8 cellular contexts compared by ENCODE assay signal in genomic region chr4:41881931-41882621, GRCh38. TPM values are rescaled to one million over a fixed set of nuclear protein-coding genes. Genes with fewer than 3 reads are reported as not detected.
DNase-seq lines count a peak whose midpoint lies in the region; ATAC-seq and TF ChIP-seq lines count a peak whose summit lies in the region.

No MANE protein-coding gene starts in this region.

- H2BK12ac ChIP-seq in trophoblast cell (ENCODE audit: low read length), result no peak overlapping the region

- H2AK5ac ChIP-seq in trophoblast cell (ENCODE audit: low read length), result no peak overlapping the region

- TF ChIP-seq CTCF in esophagus muscularis mucosa (IDR thresholded peaks at IDR 0.05), result no peak

- no peak for TF ChIP-seq EP300 in esophagus muscularis mucosa (IDR thresholded peaks at IDR 0.05)

- intact Hi-C loops in esophagus muscularis mucosa (cut with DNase I), result loop anchor here (5.0 kb wide), 1 partner anchor 600 kb away; no protein-coding TSS in a partner anchor

- H4K8ac ChIP-seq in trophoblast cell (ENCODE audit: low read depth, low read length), result peak overlapping the region; percentile 12

- H3K79me2 ChIP-seq in trophoblast cell (ENCODE audit: control insufficient read depth, insufficient read depth, low read length, poor library complexity), result no peaks in the 10 kb centered on the region

- H3K4me3 ChIP-seq in esophagus muscularis mucosa, result peak overlapping the region; percentile 48 to 59 (median 50)
- H3K4me3 ChIP-seq in trophoblast cell (ENCODE audit: low read depth, low read length), result peak overlapping the region; percentile 20

- H3K14ac ChIP-seq in trophoblast cell (ENCODE audit: low read length), result no peak overlapping the region

- H3K23ac ChIP-seq in trophoblast cell (ENCODE audit: low read length), result no peak overlapping the region

- H3K27me3 ChIP-seq in esophagus muscularis mucosa, result peaks cover 0 to 78% (median 43%) of the 10 kb centered on the region in 4 donors
- peaks cover 54% of the 10 kb centered on the region for H3K27me3 ChIP-seq in trophoblast cell (ENCODE audit: insufficient read depth, low read length)

- no peak for ATAC-seq in GM18909 (IDR thresholded peaks at IDR 0.05; ENCODE audit: poor library complexity, unreplicated experiment)
- ATAC-seq in GM18868 (IDR thresholded peaks at IDR 0.05; ENCODE audit: unreplicated experiment), result no peak

- H3K4me1 ChIP-seq in esophagus muscularis mucosa, result peaks cover 17 to 50% (median 30%) of the 10 kb centered on the region in 4 donors
- peaks cover 4 to 7% of the 10 kb centered on the region in 2 experiments for H3K4me1 ChIP-seq in trophoblast cell (ENCODE audit: control insufficient read depth in 1 of 2, insufficient read depth in 2 of 2, low read length in 2 of 2)

- WGBS in esophagus muscularis mucosa, result 7% methylated on average over 12 of the region's 53 CpGs
- no CpG with 5 or more reads among the region's 53 CpGs for WGBS in trophoblast cell (ENCODE audit: extremely low coverage, insufficient coverage, insufficient read length)

- H2BK5ac ChIP-seq in trophoblast cell (ENCODE audit: low read depth, low read length, poor library complexity), result no peak overlapping the region

- H3K4me2 ChIP-seq in trophoblast cell (ENCODE audit: low read length), result peak overlapping the region; percentile 60

- no peak for TF ChIP-seq POLR2A in esophagus muscularis mucosa (IDR thresholded peaks at IDR 0.05; ENCODE audit: low read depth)

- H3K9me3 ChIP-seq in esophagus muscularis mucosa (no peaks in the 10 kb centered on the region), trophoblast cell (ENCODE audit: insufficient read depth, low read depth, low read length) (peaks cover 4% of the 10 kb centered on the region)

- no peak overlapping the region for H3K27ac ChIP-seq in esophagus muscularis mucosa (replicated peaks in 1 of 4)
- no peak overlapping the region for H3K27ac ChIP-seq in trophoblast cell (ENCODE audit: low read depth, low read length)

- peak overlapping the region; percentile 9 for H2AFZ ChIP-seq in trophoblast cell (ENCODE audit: insufficient read depth, low read length, poor library complexity)

- H3K4ac ChIP-seq in trophoblast cell (ENCODE audit: low read depth, low read length), result no peak overlapping the region

- no peak overlapping the region for H3K9ac ChIP-seq in trophoblast cell (ENCODE audit: low read length)

- DNase-seq in ELF-1 (ENCODE audit: low read depth, low spot score) (peak; percentile 49), NCI-H460 (ENCODE audit: extremely low read depth, low read depth) (peak; percentile 3), esophagus muscularis mucosa (ENCODE audit: extremely low spot score) (no peak), trophoblast cell (no peak), Ammon's horn (ENCODE audit: low spot score) (no peak), H4 (ENCODE audit: low spot score) (no peak)

- no peak overlapping the region for H2BK120ac ChIP-seq in trophoblast cell (ENCODE audit: insufficient read depth, low read length, poor library complexity)

- H3K79me1 ChIP-seq in trophoblast cell (ENCODE audit: low read length), result no peaks in the 10 kb centered on the region

- H4K91ac ChIP-seq in trophoblast cell (ENCODE audit: low read depth, low read length), result no peak overlapping the region

- H3K36me3 ChIP-seq in esophagus muscularis mucosa, result no peaks in the 10 kb centered on the region
- H3K36me3 ChIP-seq in trophoblast cell (ENCODE audit: control insufficient read depth in 1 of 2, insufficient read depth in 2 of 2, low read length in 2 of 2), result no peaks in the 10 kb centered on the region

- no peak overlapping the region for H4K12ac ChIP-seq in trophoblast cell (ENCODE audit: low read depth, low read length)

- no peak overlapping the region for H3K18ac ChIP-seq in trophoblast cell (ENCODE audit: low read length)

RNA-seq across cellular contexts. Expression of gene TMEM33, which starts 53.2 kb away (rescaled TPM):
- 134 and 143 TPM in 2 replicates for total RNA-seq in NCI-H460 (2014; rRNA removed; shearing (Covaris generic))
- 27.4 and 42.3 TPM in 2 replicates for polyA plus RNA-seq in NCI-H460 (2014; cell fraction: nucleus; rRNA removed)
- 10 to 100 TPM; 15.4 to 34.8 (median 26.3) TPM for total RNA-seq in esophagus muscularis mucosa
- polyA plus RNA-seq in trophoblast cell (2013), result 87.7 and 94.9 TPM in 2 replicates
- total RNA-seq in H4 (2014; rRNA removed; shearing (Covaris generic)), result 101 and 105 TPM in 2 replicates

Comparison
In these comparisons a context has a peak if more than half of its experiments do, and no peak if none do; other contexts are left out.
1. DNase-seq: peak in ELF-1 (single experiment) and NCI-H460 (single experiment); none in esophagus muscularis mucosa (single experiment), trophoblast cell (0 of 2), Ammon's horn (single experiment) and H4 (single experiment).